ENCODE assay signal across 32 cellular contexts in the genomic region with DNA sequence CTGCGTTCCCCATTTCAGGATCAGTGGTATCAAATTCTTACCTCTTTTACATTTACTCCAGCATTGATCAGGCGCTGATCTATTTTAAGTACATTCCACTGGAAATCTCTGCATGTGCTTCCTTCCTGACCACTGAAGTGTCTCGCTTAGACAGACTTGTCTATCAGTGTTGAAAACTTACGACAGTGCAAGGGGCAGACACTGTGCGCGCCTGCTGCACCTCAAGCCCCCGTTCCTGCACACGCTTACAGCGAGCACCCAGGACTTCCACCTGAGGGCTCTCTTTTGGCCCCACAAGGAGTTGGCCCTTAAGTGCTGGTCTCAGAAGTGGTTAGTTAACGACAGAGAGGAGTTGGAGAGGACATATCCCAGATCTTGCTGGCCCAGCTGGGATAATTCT.
"Had no signal": no experiment of that assay in that cellular context is flagged by ENCODE, and none has a peak within 500 bp of the region (broad histone marks: within the 10 kb centered on the region; RNA-seq: fewer than 3 reads in every experiment).

No MANE protein-coding gene starts in this region.

- H3K9ac ChIP-seq: KMS-11 had no signal

- H3K27ac ChIP-seq: KMS-11, Peyer's patch, SJSA1, WERI-Rb-1 had no signal

- H3K4me1 ChIP-seq: Peyer's patch had no signal

- H3K36me3 Mint-ChIP-seq: activated naive CD8-positive, alpha-beta T cell treated with anti-CD3 and anti-CD28 coated beads for 36 hours had no signal

- H3K27me3 ChIP-seq: Peyer's patch, SJSA1 had no signal

- ATAC-seq: activated CD8-positive, alpha-beta T cell treated with anti-CD3 and anti-CD28 coated beads for 36 hours; activated T-cell treated with anti-CD3 and anti-CD28 coated beads, Interleukin-2, amount 50 U/mL, for 72 hours; activated T-helper 17 cell treated with anti-CD3 and anti-CD28 coated beads, Interleukin-2, amount 50 U/mL, for 72 hours; PC-3 had no signal

- H3K9me3 ChIP-seq: Peyer's patch, SJSA1 had no signal

- H3K4me3 Mint-ChIP-seq: activated CD4-positive, alpha-beta T cell treated with anti-CD3 and anti-CD28 coated beads, Interleukin-2, amount 10 ng/mL, durations not matched to agents 24 days and 14 days; activated CD8-positive, alpha-beta T cell treated with anti-CD3 and anti-CD28 coated beads for 36 hours; activated naive CD8-positive, alpha-beta T cell treated with anti-CD3 and anti-CD28 coated beads for 36 hours; activated T-cell treated with anti-CD3 and anti-CD28 coated beads, Interleukin-2, amount 50 U/mL, for 72 hours; activated T-helper 17 cell treated with anti-CD3 and anti-CD28 coated beads, Interleukin-2, amount 50 U/mL, for 72 hours had no signal

- H3K9me3 Mint-ChIP-seq: activated CD4-positive, alpha-beta T cell treated with anti-CD3 and anti-CD28 coated beads, Interleukin-2, amount 10 ng/mL, durations not matched to agents 24 days and 14 days; activated CD8-positive, alpha-beta T cell treated with anti-CD3 and anti-CD28 coated beads for 36 hours; activated naive CD8-positive, alpha-beta T cell treated with anti-CD3 and anti-CD28 coated beads for 36 hours; activated T-cell treated with anti-CD3 and anti-CD28 coated beads, Interleukin-2, amount 50 U/mL, for 72 hours; activated T-helper 17 cell treated with anti-CD3 and anti-CD28 coated beads, Interleukin-2, amount 50 U/mL, for 72 hours had no signal

- H3K4me3 ChIP-seq: Peyer's patch, SJSA1 had no signal

- H3K27ac Mint-ChIP-seq: activated CD4-positive, alpha-beta T cell treated with anti-CD3 and anti-CD28 coated beads, Interleukin-2, amount 10 ng/mL, durations not matched to agents 24 days and 14 days; activated CD8-positive, alpha-beta T cell treated with anti-CD3 and anti-CD28 coated beads for 36 hours; activated naive CD8-positive, alpha-beta T cell treated with anti-CD3 and anti-CD28 coated beads for 36 hours; activated T-cell treated with anti-CD3 and anti-CD28 coated beads, Interleukin-2, amount 50 U/mL, for 72 hours; activated T-helper 17 cell treated with anti-CD3 and anti-CD28 coated beads, Interleukin-2, amount 50 U/mL, for 72 hours had no signal

- H3K4me2 ChIP-seq: KMS-11 had no signal

- H3K36me3 ChIP-seq: Peyer's patch, SJSA1 had no signal

- DNase-seq: activated CD4-positive, alpha-beta T cell treated with anti-CD3 and anti-CD28 coated beads, Interleukin-2, amount 10 ng/mL, durations not matched to agents 24 days and 14 days; activated CD4-positive, alpha-beta T cell treated with anti-CD3 and anti-CD28 coated beads, Interleukin-2, amount 50 U/mL, for 4 hours; activated CD8-positive, alpha-beta T cell treated with anti-CD3 and anti-CD28 coated beads for 36 hours; activated effector memory CD4-positive, alpha-beta T cell treated with anti-CD3 and anti-CD28 coated beads, Interleukin-2, amount 50 U/mL, for 16 hours; activated naive CD4-positive, alpha-beta T cell; activated naive CD4-positive, alpha-beta T cell treated with anti-CD3 and anti-CD28 coated beads, Interleukin-2, amount 50 U/mL, for 16 hours; activated naive CD8-positive, alpha-beta T cell treated with anti-CD3 and anti-CD28 coated beads for 36 hours; activated T-cell treated with anti-CD3 and anti-CD28 coated beads, Interleukin-2, amount 50 U/mL, for 1 hour; activated T-cell treated with anti-CD3 and anti-CD28 coated beads, Interleukin-2, amount 50 U/mL, for 72 hours; amniotic stem cell; aorta; MM.1S; MV-4-11; NCI-H1092; NCI-H1436 treated with DMSO at 0.1 percent for 48 hours; NCI-H1694 treated with DMSO at 0.1 percent for 48 hours; NCI-H2029; NCI-H345; NCI-H526; NCI-H748 treated with DMSO at 0.1 percent for 48 hours; NK-92 treated with Interleukin-12 subunit alpha and Interleukin-12 subunit beta, amount 100 ng/mL, for 24 hours; PC-3; Peyer's patch; RPMI8226; SHP77 treated with DMSO at 0.1 percent for 48 hours; SW 1271; T-helper 1 cell; T1000; WERI-Rb-1 had no signal
